ENCODE assay signal across 12 cellular contexts in genomic region chr16:87874639-87875472, GRCh38. TPM values are rescaled to one million over a fixed set of nuclear protein-coding genes. Genes with fewer than 3 reads are reported as not detected.
DNase-seq lines count a peak whose midpoint lies in the region; ATAC-seq, FAIRE-seq and TF ChIP-seq lines count a peak whose summit lies in the region.
"Had no signal": no experiment of that assay in that cellular context is flagged by ENCODE, and none has a peak within 500 bp of the region (broad histone marks: within the 10 kb centered on the region; RNA-seq: fewer than 3 reads in every experiment).

No MANE protein-coding gene starts in this region.

- peaks cover 4% of the 10 kb centered on the region for H3K9me3 ChIP-seq in K562 (replicated peaks; ENCODE audit: control insufficient read depth, insufficient read depth, low read depth, low read length)
- no peaks in the 10 kb centered on the region for H3K9me3 ChIP-seq in tibial artery
- no peaks in the 10 kb centered on the region for H3K9me3 ChIP-seq in heart right ventricle
- H3K9me3 ChIP-seq in sigmoid colon, result no peaks in the 10 kb centered on the region
- H3K9me3 ChIP-seq: transverse colon had no signal

- no peaks in the 10 kb centered on the region for H3K27me3 ChIP-seq in GM23338 (ENCODE audit: insufficient read depth)
- H3K27me3 ChIP-seq in K562 (ENCODE audit: control insufficient read depth in 2 of 2, insufficient read depth in 2 of 2, low read length in 2 of 2), result peaks cover 2 to 14% of the 10 kb centered on the region in 2 experiments; a peak in 3 of 5 replicates
- H3K27me3 ChIP-seq in tibial artery, result peaks cover 0 to 46% of the 10 kb centered on the region in 2 donors
- H3K27me3 ChIP-seq in heart right ventricle, result peaks cover 0 to 31% (median 17%) of the 10 kb centered on the region in 7 donors
- H3K27me3 ChIP-seq in sigmoid colon, result peaks cover 0 to 36% (median 9%) of the 10 kb centered on the region in 3 donors

- POLR2A ChIA-PET in K562 (lab: Yijun Ruan, JAX), result interaction anchor here (1.0 to 1.3 kb wide), 3 partner anchors 21 to 94 kb away, joined by 3 to 4 read pairs (median 3); no protein-coding TSS in a partner anchor

- H3K27ac ChIP-seq in GM23338 (ENCODE audit: low read depth), result peak overlapping the region; percentile 87
- peak overlapping the region; percentile 35; the same call in 1 of the 3 replicates for H3K27ac ChIP-seq in K562 (ENCODE audit: extremely low read depth, low read depth, low read length)
- H3K27ac ChIP-seq in tibial artery, result no peak overlapping the region
- H3K27ac ChIP-seq in heart right ventricle, result no peak overlapping the region
- no peak overlapping the region for H3K27ac ChIP-seq in sigmoid colon
- H3K27ac ChIP-seq: transverse colon had no signal

- in situ Hi-C loops in K562 (cut with MboI), result loop anchor here (5.0 kb wide), 1 partner anchor 98 kb away; no protein-coding TSS in a partner anchor

- H3K4me2 ChIP-seq in GM23338 (peak overlapping the region; percentile 68), K562 (ENCODE audit: insufficient read depth, low read length) (peak overlapping the region; percentile 49; the same call in 1 of the 2 replicates)

- peak overlapping the region; percentile 53 for H3K4me3 Mint-ChIP-seq in GM23338

- peaks cover 5% of the 10 kb centered on the region; the same call in 1 of the 3 replicates for H3K9me3 Mint-ChIP-seq in GM23338

- peak; percentile 85 for DNase-seq in GM23338 (ENCODE audit: low spot score)
- DNase-seq in activated CD4-positive, alpha-beta T cell treated with anti-CD3 and anti-CD28 coated beads for 48 hours, result peak; percentile 89
- peak in 2 of 4 experiments; percentile 19 to 29 for DNase-seq in K562 (ENCODE audit: extremely low read depth in 1 of 4, low spot score in 3 of 4)
- peak; percentile 62 for DNase-seq in stimulated activated CD8-positive, alpha-beta memory T cell treated with anti-CD3 and anti-CD28 coated beads, Interleukin-12 subunit alpha, Interleukin-12 subunit beta, amount 100 ng/mL, for 24 hours (ENCODE audit: extremely low read depth)
- DNase-seq in tibial artery, result no peak
- no peak for DNase-seq in heart right ventricle
- DNase-seq in NK-92 treated with Interleukin-12 subunit alpha and Interleukin-12 subunit beta, amount 100 ng/mL, for 24 hours (lab: John Stamatoyannopoulos, UW), result no peak
- DNase-seq in sigmoid colon, result no peak
- DNase-seq: EL, head of caudate nucleus, NCI-H2107, transverse colon had no signal

- CTCF ChIA-PET in K562 (lab: Yijun Ruan, JAX; ENCODE audit: low intra/inter-chr PET ratio), result interaction anchor here (1.3 kb wide), 1 partner anchor 25 kb away, joined by 5 read pairs; no protein-coding TSS in a partner anchor

- peak overlapping the region; percentile 87 for H3K27ac Mint-ChIP-seq in GM23338

- BruUV-seq in K562 (replicated peaks; lab: Mats Ljungman, UMichigan), result no TSS peak

- intact Hi-C loops in K562 (cut with micrococcal nuclease), result no loop called here
- intact Hi-C loops in tibial artery (cut with DNase I; ENCODE audit: low total_unique reads), result loop anchor here (5.0 kb wide), 2 partner anchors 33 to 98 kb away; no protein-coding TSS in a partner anchor
- intact Hi-C loops in heart right ventricle (cut with DNase I), result loop anchor here in 6 of 10 donors (5.0 kb wide), 3 partner anchors 32 to 1578 kb away; no protein-coding TSS in a partner anchor
- intact Hi-C loops in sigmoid colon (cut with DNase I), result loop anchor here (5.0 to 10.0 kb wide), 2 partner anchors 32 to 290 kb away; no protein-coding TSS in a partner anchor

- WGBS in K562 (ENCODE audit: insufficient coverage, low coverage, missing lambda C conversion rate), result 36% methylated on average over 25 of the region's 25 CpGs
- WGBS in heart right ventricle, 2 donors, result 47 to 51% methylated on average over 25 of the region's 25 CpGs
- WGBS in sigmoid colon, 2 donors, result 52 to 64% methylated on average over 25 of the region's 25 CpGs

- no peaks in the 10 kb centered on the region for H4K20me1 ChIP-seq in GM23338 (replicated peaks; ENCODE audit: insufficient read depth)
- H4K20me1 ChIP-seq in K562 (replicated peaks; ENCODE audit: control insufficient read depth, insufficient read depth, low read length), result no peaks in the 10 kb centered on the region

- peak; percentile 70; the same call in 1 of the 2 replicates for TF ChIP-seq EP300 in K562 (IDR thresholded peaks at IDR 0.05; ENCODE audit: low read length)
- no peak for TF ChIP-seq EP300 in sigmoid colon (IDR thresholded peaks at IDR 0.05)

- no peak overlapping the region for H3K9ac ChIP-seq in K562 (ENCODE audit: insufficient read depth in 1 of 2, low read depth in 2 of 2, low read length in 2 of 2)

- H3K4me1 ChIP-seq in GM23338 (ENCODE audit: insufficient read depth) (peaks cover 56% of the 10 kb centered on the region), K562 (replicated peaks in 1 of 2; ENCODE audit: control insufficient read depth in 2 of 2, insufficient read depth in 2 of 2, low read length in 2 of 2) (peaks cover 15 to 16% of the 10 kb centered on the region in 2 experiments; a peak in 4 of 5 replicates), tibial artery (peaks cover 0 to 5% (median 2%) of the 10 kb centered on the region in 4 donors), heart right ventricle (peaks cover 0 to 12% (median 5%) of the 10 kb centered on the region in 9 donors), sigmoid colon (peaks cover 0 to 16% (median 11%) of the 10 kb centered on the region in 4 donors)

- no peaks in the 10 kb centered on the region for H3K79me2 ChIP-seq in GM23338 (replicated peaks; ENCODE audit: insufficient read depth)
- no peaks in the 10 kb centered on the region for H3K79me2 ChIP-seq in K562 (ENCODE audit: control insufficient read depth, insufficient read depth, low read length)

- no peaks in the 10 kb centered on the region for H3K9me2 ChIP-seq in GM23338 (ENCODE audit: insufficient read depth)

- H3K9me1 ChIP-seq in K562 (ENCODE audit: control insufficient read depth, insufficient read depth, low read length), result no peaks in the 10 kb centered on the region

- H3K36me3 ChIP-seq in GM23338 (ENCODE audit: insufficient read depth), result no peaks in the 10 kb centered on the region
- H3K36me3 ChIP-seq in K562 (ENCODE audit: control insufficient read depth, insufficient read depth, low read length), result no peaks in the 10 kb centered on the region
- H3K36me3 ChIP-seq in tibial artery, result no peaks in the 10 kb centered on the region
- no peaks in the 10 kb centered on the region for H3K36me3 ChIP-seq in heart right ventricle
- no peaks in the 10 kb centered on the region for H3K36me3 ChIP-seq in sigmoid colon
- H3K36me3 ChIP-seq: transverse colon had no signal

- no peak for FAIRE-seq in K562 (lab: Jason Lieb, UNC)

- peak overlapping the region; percentile 35 for H3K4me3 ChIP-seq in GM23338
- no peak overlapping the region for H3K4me3 ChIP-seq in K562
- H3K4me3 ChIP-seq in tibial artery, result no peak overlapping the region
- H3K4me3 ChIP-seq in heart right ventricle, result no peak overlapping the region
- H3K4me3 ChIP-seq in sigmoid colon, result no peak overlapping the region
- H3K4me3 ChIP-seq: transverse colon had no signal

- ATAC-seq in GM23338 (peak; percentile 8), K562 (no peak), heart right ventricle (no peak)

- TF ChIP-seq CTCF in GM23338 (conservative IDR thresholded peaks at IDR 0.05; ENCODE audit: low read depth in 2 of 2) (no peak), K562 (IDR thresholded peaks at IDR 0.05 in 2 of 3, conservative IDR thresholded peaks at IDR 0.05 in 1 of 3; ENCODE audit: insufficient read depth in 2 of 3, low read depth in 1 of 3, low read length in 3 of 3) (no peak), tibial artery (IDR thresholded peaks at IDR 0.05) (no peak), heart right ventricle (IDR thresholded peaks at IDR 0.05) (no peak), sigmoid colon (IDR thresholded peaks at IDR 0.05) (no peak)

- peaks cover 72% of the 10 kb centered on the region for H3K4me1 Mint-ChIP-seq in GM23338

- no peak for TF ChIP-seq POLR2A in K562 (conservative IDR thresholded peaks at IDR 0.05)
- no peak for TF ChIP-seq POLR2A in sigmoid colon (IDR thresholded peaks at IDR 0.05)

- H2AFZ ChIP-seq in GM23338 (no peak overlapping the region), K562 (ENCODE audit: low read depth, low read length) (peak overlapping the region; percentile 59; the same call in 1 of the 2 replicates)

- no peaks in the 10 kb centered on the region; the same call in 1 of the 3 replicates for H3K36me3 Mint-ChIP-seq in GM23338 (ENCODE audit: low read depth)

- no peak for TF ChIP-seq RAD21 in K562 (CRISPR knock-in tag; conservative IDR thresholded peaks at IDR 0.05 in 1 of 2, IDR thresholded peaks at IDR 0.05 in 1 of 2)

- H3F3A ChIP-seq in GM23338 (replicated peaks; ENCODE audit: low read depth), result peaks cover 35% of the 10 kb centered on the region

- peaks cover 28% of the 10 kb centered on the region for H3K27me3 Mint-ChIP-seq in GM23338 (ENCODE audit: insufficient read depth, low read depth, poor library complexity)

TF ChIP-seq in GM23338, 12 proteins besides CTCF, POLR2A, EP300 and RAD21 (continues in another document):
- TF ChIP-seq EZH2phosphoT487 (IDR thresholded peaks at IDR 0.05; ENCODE audit: unreplicated experiment), result no peak

TF ChIP-seq in K562, 482 proteins besides CTCF, POLR2A, EP300 and RAD21 (continues in another document):
- TF ChIP-seq SMARCA4 (IDR thresholded peaks at IDR 0.05), result peak; percentile 75

RNA-seq across cellular contexts. Expression of gene SLC7A5, which starts 5.5 kb away (rescaled TPM):
- total RNA-seq in GM23338 (2014; rRNA removed; shearing (Covaris generic)), result 328 and 386 TPM in 2 replicates
- polyA plus RNA-seq in GM23338 (2016; fragmentation: Nextera tagmentation; extraction: Ambion mirVana), result 107 and 109 TPM in 2 replicates
- total RNA-seq in K562 (2011; cell fraction: chromatin; rRNA removed; ENCODE audit: low replicate concordance), result 56.8 and 152 TPM in 2 replicates
- 157 and 188 TPM in 2 replicates for total RNA-seq in K562 (2011; cell fraction: nucleolus; rRNA removed)
- total RNA-seq in K562 (2011; cell fraction: nucleoplasm; rRNA removed), result 147 and 156 TPM in 2 replicates
- total RNA-seq in K562 (2014; rRNA removed), result 60.8 and 75.7 TPM in 2 replicates
- total RNA-seq in K562 (2014; rRNA removed; fragmentation: Illumina TruSeq; extraction: Trizol), result 16.9 and 18.6 TPM in 2 replicates
- 18.2 and 21.2 TPM in 2 replicates for total RNA-seq in K562 (2015; rRNA removed; fragmentation: Illumina TruSeq; extraction: Trizol)
- 187 and 220 TPM in 2 replicates for total RNA-seq in K562 (2021)
- polyA plus RNA-seq in K562 (2011; rRNA removed), result 14.2 and 19.4 TPM in 2 replicates
- 25.5 and 34.2 TPM in 2 replicates for polyA plus RNA-seq in K562 (2011; cell fraction: cytosol; rRNA removed)
- 35.3 and 43.3 TPM in 2 replicates for polyA plus RNA-seq in K562 (2011; cell fraction: nucleus; rRNA removed)
- polyA plus RNA-seq in K562 (2012), result 65.7 and 239 TPM in 2 replicates
- polyA plus RNA-seq in K562 (2014; fragmentation: Illumina TruSeq; extraction: Trizol), result 97.4 and 161 TPM in 2 replicates
- 1 to 10 TPM; 1.9 to 4.9 TPM for polyA plus RNA-seq in K562 (2014; fragmentation: Nextera tagmentation; extraction: Ambion mirVana)
- polyA plus RNA-seq in K562 (2014; rRNA removed), result 78.0 and 83.8 TPM in 2 replicates
- polyA minus RNA-seq in K562 (2011; rRNA and poly(A)+ RNA removed), result 11.7 and 15.5 TPM in 2 replicates
- polyA minus RNA-seq in K562 (2011; cell fraction: cytosol; rRNA and poly(A)+ RNA removed), result 39.4 and 72.3 TPM in 2 replicates
- 18.2 and 21.2 TPM in 2 replicates for polyA minus RNA-seq in K562 (2011; cell fraction: nucleus; rRNA and poly(A)+ RNA removed)
- 10 to 100 TPM in 2 of 10 donors, 1 to 10 TPM in 8; 1.2 to 15.3 (median 4.1) TPM for total RNA-seq in heart right ventricle
- 1 to 10 TPM; 3.5 to 4.7 TPM for polyA plus RNA-seq in heart right ventricle
- 1 to 10 TPM; 2.9 to 8.1 (median 3.6) TPM for total RNA-seq in sigmoid colon
- 10 to 100 TPM in 1 of 3 donors, 1 to 10 TPM in 1, under 1 TPM in 1; 0.60 to 44.5 (median 1.2) TPM for polyA plus RNA-seq in sigmoid colon

Comparison
In these comparisons a context has a peak if more than half of its experiments do, and no peak if none do; other contexts are left out.
1. DNase-seq: peak in GM23338 (single experiment), activated CD4-positive, alpha-beta T cell treated with anti-CD3 and anti-CD28 coated beads for 48 hours (single experiment) and stimulated activated CD8-positive, alpha-beta memory T cell treated with anti-CD3 and anti-CD28 coated beads, Interleukin-12 subunit alpha, Interleukin-12 subunit beta, amount 100 ng/mL, for 24 hours (single experiment); none in tibial artery (0 of 2), heart right ventricle (0 of 2), NK-92 treated with Interleukin-12 subunit alpha and Interleukin-12 subunit beta, amount 100 ng/mL, for 24 hours (single experiment) and sigmoid colon (single experiment).
2. H3K27ac ChIP-seq: peak in GM23338 (single experiment) and K562 (single experiment); none in tibial artery (0 of 2), heart right ventricle (0 of 10) and sigmoid colon (0 of 4).